In the genomic region with DNA sequence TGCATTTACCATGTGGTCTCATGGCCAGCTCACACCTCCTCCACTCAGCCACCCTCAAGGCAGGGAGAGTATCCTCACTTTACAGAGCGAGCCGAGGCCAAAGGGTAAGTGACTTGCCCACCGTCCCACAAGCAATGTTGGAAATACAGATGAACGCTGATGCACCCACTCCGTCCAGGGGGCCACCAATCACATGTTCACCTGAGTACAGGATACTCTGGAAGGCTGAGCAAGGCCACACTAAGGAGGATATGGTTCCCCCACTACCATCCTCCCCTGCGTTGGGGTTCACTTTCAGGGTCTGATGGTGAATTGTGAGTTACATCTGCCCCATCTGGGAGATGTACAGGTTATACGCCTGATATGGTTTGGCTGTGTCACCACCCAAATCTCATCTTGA, we compare ENCODE assay signal across 26 cellular contexts.
"Had no signal": no experiment of that assay in that cellular context is flagged by ENCODE, and none has a peak within 500 bp of the region (broad histone marks: within the 10 kb centered on the region; RNA-seq: fewer than 3 reads in every experiment).

No MANE protein-coding gene starts in this region.

- H3K4me1 Mint-ChIP-seq: naive B cell; natural killer cell; nephron progenitor cell; stimulated activated naive B cell treated with anti-CD40 and anti-IgM and Interleukin-4, amounts not matched to agents 10 μg/mL and 1 μg/mL and 100 μg/mL, for 72 hours had no signal

- H3K4me2 ChIP-seq: neural progenitor cell had no signal

- H3K27ac Mint-ChIP-seq: mesothelial cell of epicardium; naive B cell; natural killer cell; nephron progenitor cell; neural progenitor cell; stimulated activated naive B cell treated with anti-CD40 and anti-IgM and Interleukin-4, amounts not matched to agents 10 μg/mL and 1 μg/mL and 100 μg/mL, for 72 hours had no signal

- H3K9me3 ChIP-seq: pancreas, prostate gland, testis, thyroid gland, transverse colon, upper lobe of left lung, vagina had no signal

- H3K36me3 ChIP-seq: left ventricle myocardium inferior, neural progenitor cell, pancreas, prostate gland, stomach, thyroid gland, transverse colon, upper lobe of left lung, vagina had no signal

- H3K4me3 ChIP-seq: left ventricle myocardium inferior, lung, neural progenitor cell, pancreas, prostate gland, skin epidermis, stomach, testis, thyroid gland, transverse colon, upper lobe of left lung, vagina had no signal

- H3K27ac ChIP-seq: left ventricle myocardium inferior, neural progenitor cell, pancreas, prostate gland, skin epidermis, stomach, testis, thyroid gland, transverse colon, upper lobe of left lung, vagina had no signal

- H3K36me3 Mint-ChIP-seq: mesothelial cell of epicardium; naive B cell; natural killer cell; neural progenitor cell; stimulated activated naive B cell treated with anti-CD40 and anti-IgM and Interleukin-4, amounts not matched to agents 10 μg/mL and 1 μg/mL and 100 μg/mL, for 72 hours had no signal

- H3K27me3 Mint-ChIP-seq: naive B cell; stimulated activated naive B cell treated with anti-CD40 and anti-IgM and Interleukin-4, amounts not matched to agents 10 μg/mL and 1 μg/mL and 100 μg/mL, for 72 hours had no signal

- H2AFZ ChIP-seq: neural progenitor cell had no signal

- ATAC-seq: natural killer cell; pancreas; right cardiac atrium; sciatic nerve; stimulated activated naive B cell treated with anti-CD40 and anti-IgM and Interleukin-4, amounts not matched to agents 10 μg/mL and 1 μg/mL and 100 μg/mL, for 72 hours; stimulated activated naive CD8-positive, alpha-beta T cell treated with anti-CD3 and anti-CD28 coated beads, Interleukin-15, Interleukin-2, amounts not matched to agents 100 U/mL and 50 U/mL, for 24 hours had no signal

- H3K4me1 ChIP-seq: neural progenitor cell, pancreas, stomach, testis, thyroid gland, transverse colon, upper lobe of left lung had no signal

- DNase-seq: islet precursor cell; left ventricle myocardium inferior; naive B cell; natural killer cell; nephron progenitor cell; pancreas; retina; right cardiac atrium; stimulated activated CD4-positive, alpha-beta T cell treated with anti-CD3 and anti-CD28 coated beads, Interleukin-12 subunit alpha, Interleukin-12 subunit beta, amount 100 ng/mL, for 4 hours; stimulated activated CD4-positive, alpha-beta T cell treated with anti-CD3 and anti-CD28 coated beads, Interleukin-15, amount 100 ng/mL, for 24 hours; stimulated activated CD4-positive, alpha-beta T cell treated with anti-CD3 and anti-CD28 coated beads, Interleukin-2, amount 100 ng/mL, for 24 hours; stimulated activated CD4-positive, alpha-beta T cell treated with anti-CD3 and anti-CD28 coated beads, Interleukin-4, amount 100 ng/mL, for 1 hour; stimulated activated naive B cell treated with anti-CD40 and anti-IgM and Interleukin-4, amounts not matched to agents 10 μg/mL and 1 μg/mL and 100 μg/mL, for 72 hours; stimulated activated naive CD8-positive, alpha-beta T cell treated with anti-CD3 and anti-CD28 coated beads, Interleukin-15, Interleukin-2, amounts not matched to agents 100 U/mL and 50 U/mL, for 24 hours; stomach; testis; thyroid gland; transverse colon; upper lobe of left lung had no signal

- H3K9ac ChIP-seq: neural progenitor cell had no signal

- H3K27me3 ChIP-seq: neural progenitor cell, pancreas, stomach, testis, thyroid gland, transverse colon, upper lobe of left lung, vagina had no signal

- FAIRE-seq: pancreas had no signal

- H3K9me3 Mint-ChIP-seq: neural progenitor cell had no signal

- H3K4me3 Mint-ChIP-seq: mesothelial cell of epicardium; naive B cell; natural killer cell; nephron progenitor cell; neural progenitor cell; stimulated activated naive B cell treated with anti-CD40 and anti-IgM and Interleukin-4, amounts not matched to agents 10 μg/mL and 1 μg/mL and 100 μg/mL, for 72 hours had no signal
